In the genomic region with DNA sequence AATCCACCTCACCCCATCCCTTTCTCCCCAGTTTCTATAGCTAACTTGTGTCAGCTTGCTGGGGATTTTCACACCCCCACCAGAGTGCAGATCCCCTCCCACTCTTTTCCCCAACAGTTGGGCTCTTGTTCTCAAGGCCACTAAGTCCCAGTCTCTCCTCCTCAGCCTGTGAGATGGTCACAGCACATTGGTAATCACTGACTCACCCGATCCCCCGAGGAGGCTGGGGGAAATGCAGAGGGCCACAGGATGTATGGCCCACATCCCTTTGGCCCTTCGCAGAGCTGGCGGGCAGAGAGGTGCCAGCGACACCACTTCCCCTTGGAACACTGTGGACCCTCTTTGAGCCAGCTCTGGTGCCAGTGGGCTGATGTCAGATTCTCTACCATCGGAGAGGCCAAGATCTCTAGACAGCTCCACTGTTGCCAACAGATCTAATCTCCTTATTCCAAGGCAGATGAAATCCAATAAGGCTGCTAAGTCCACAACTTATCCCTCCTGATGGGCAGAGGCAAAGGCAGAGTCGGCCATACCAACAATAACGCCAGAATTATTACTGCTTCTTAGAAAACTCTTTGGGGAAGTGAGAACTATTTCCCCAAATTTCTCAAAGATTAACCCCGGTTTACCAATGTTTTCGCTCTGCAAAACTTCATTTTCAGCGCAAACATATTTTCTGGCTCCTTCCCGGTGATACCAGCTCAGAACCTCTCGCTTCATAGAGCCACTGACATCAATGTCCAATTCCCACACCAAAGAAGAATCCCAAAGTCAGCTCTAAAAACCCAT, we compare ENCODE assay signal across 8 cellular contexts. TPM values are rescaled to one million over a fixed set of nuclear protein-coding genes. Genes with fewer than 3 reads are reported as not detected.
DNase-seq lines count a peak whose midpoint lies in the region; ATAC-seq and TF ChIP-seq lines count a peak whose summit lies in the region.

No MANE protein-coding gene starts in this region.

- H3K27me3 Mint-ChIP-seq in CD4-positive, alpha-beta memory T cell, result peaks cover 1 to 2% of the 10 kb centered on the region in 2 donors
- H3K27me3 Mint-ChIP-seq in glutamatergic neuron (ENCODE audit: unreplicated experiment) (peaks cover 20% of the 10 kb centered on the region), osteocyte (ENCODE audit: unreplicated experiment) (peaks cover 14% of the 10 kb centered on the region)

- H3K4me1 Mint-ChIP-seq in CD4-positive, alpha-beta memory T cell, result peaks cover 34 to 57% (median 46%) of the 10 kb centered on the region in 4 donors
- H3K4me1 Mint-ChIP-seq in glutamatergic neuron (ENCODE audit: low read depth, unreplicated experiment) (peaks cover 19% of the 10 kb centered on the region), osteocyte (ENCODE audit: unreplicated experiment) (peaks cover 51% of the 10 kb centered on the region)

- H3K4me1 ChIP-seq in CD4-positive, alpha-beta memory T cell (ENCODE audit: insufficient read depth, low read length), result peaks cover 40% of the 10 kb centered on the region

- H3K4me3 ChIP-seq in CD4-positive, alpha-beta memory T cell (ENCODE audit: low read length in 2 of 2), result peak overlapping the region; percentile 66 to 71

- intact Hi-C loops in CD4-positive, alpha-beta memory T cell (cut with micrococcal nuclease), result loop anchor here (2.0 kb wide), 1 partner anchor 69 kb away; no protein-coding TSS in a partner anchor

- POLR2A ChIA-PET in CD4-positive, alpha-beta memory T cell (lab: Charles Lee; ENCODE audit: partially characterized antibody), result interaction anchor here (1.0 to 11.8 kb wide), 8 partner anchors 15 to 138 kb away, joined by 3 to 98 read pairs (median 15); a partner anchor contains a TSS

- in situ Hi-C loops in KBM-7 (cut with MboI; ENCODE audit: low pct_unique_long_range_greater_than_20kb, low sequenced_read_pairs), result loop anchor here (10.0 kb wide), 1 partner anchor 51 kb away; no protein-coding TSS in a partner anchor

- H3K27ac ChIP-seq in CD4-positive, alpha-beta memory T cell (ENCODE audit: low read depth, low read length), result peak overlapping the region; percentile 77

- ATAC-seq in HG03342 (IDR thresholded peaks at IDR 0.05; ENCODE audit: unreplicated experiment), result no peak

- H3K36me3 ChIP-seq in CD4-positive, alpha-beta memory T cell (ENCODE audit: insufficient read depth, low read length), result no peaks in the 10 kb centered on the region

- H3K27me3 ChIP-seq in CD4-positive, alpha-beta memory T cell (ENCODE audit: insufficient read depth, low read length), result no peaks in the 10 kb centered on the region

- H3K27ac Mint-ChIP-seq in CD4-positive, alpha-beta memory T cell, result peak overlapping the region in 6 of 7 donors; percentile 67 to 95 (median 90)
- H3K27ac Mint-ChIP-seq in glutamatergic neuron (ENCODE audit: unreplicated experiment), result peak overlapping the region; percentile 57
- peak overlapping the region; percentile 97 for H3K27ac Mint-ChIP-seq in osteocyte (ENCODE audit: unreplicated experiment)

- CTCF ChIA-PET in CD4-positive, alpha-beta memory T cell (lab: Charles Lee; ENCODE audit: partially characterized antibody), result interaction anchor here (0.6 to 18.0 kb wide), 16 partner anchors 15 to 347 kb away, joined by 3 to 543 read pairs (median 4); a partner anchor contains a TSS

- H3K9me3 Mint-ChIP-seq in CD4-positive, alpha-beta memory T cell, result peaks cover 0 to 3% (median 0%) of the 10 kb centered on the region in 8 donors
- peaks cover 11% of the 10 kb centered on the region for H3K9me3 Mint-ChIP-seq in glutamatergic neuron (ENCODE audit: unreplicated experiment)
- no peaks in the 10 kb centered on the region for H3K9me3 Mint-ChIP-seq in osteocyte (ENCODE audit: unreplicated experiment)

- H3K9me3 ChIP-seq in CD4-positive, alpha-beta memory T cell (ENCODE audit: control insufficient read depth in 1 of 2, low read length in 2 of 2), result no peaks in the 10 kb centered on the region

- TF ChIP-seq CTCF in glutamatergic neuron (IDR thresholded peaks at IDR 0.05; ENCODE audit: partially characterized antibody, unreplicated experiment) (no peak), osteocyte (IDR thresholded peaks at IDR 0.05) (no peak)

- peak overlapping the region; percentile 90 to 95 (median 93) for H3K4me3 Mint-ChIP-seq in CD4-positive, alpha-beta memory T cell
- H3K4me3 Mint-ChIP-seq in glutamatergic neuron (ENCODE audit: unreplicated experiment) (peak overlapping the region; percentile 90), osteocyte (ENCODE audit: unreplicated experiment) (peak overlapping the region; percentile 96)

- H3K36me3 Mint-ChIP-seq in CD4-positive, alpha-beta memory T cell, result peaks cover 0 to 3% of the 10 kb centered on the region in 2 donors
- H3K36me3 Mint-ChIP-seq in glutamatergic neuron (ENCODE audit: unreplicated experiment) (no peaks in the 10 kb centered on the region), osteocyte (ENCODE audit: unreplicated experiment) (no peaks in the 10 kb centered on the region)

- no peak for DNase-seq in CD4-positive, alpha-beta memory T cell
- DNase-seq in HK-2 (ENCODE audit: unreplicated experiment) (peak; percentile 77), glutamatergic neuron (no peak), osteocyte (ENCODE audit: extremely low spot score, unreplicated experiment) (no peak), NCI-H187 treated with DMSO at 0.1 percent for 48 hours (lab: John Stamatoyannopoulos, UW) (no peak), KBM-7 (no peak)
- peak; percentile 64 for DNase-seq in activated CD8-positive, alpha-beta memory T cell treated with anti-CD3 and anti-CD28 coated beads, Interleukin-2, amount 50 U/mL, for 48 hours

RNA-seq across cellular contexts. Expression of a gene that starts 1.5 kb away (rescaled TPM):
- 10 to 100 TPM; 27.9 to 28.1 TPM for total RNA-seq in CD4-positive, alpha-beta memory T cell
- 1 to 10 TPM; 3.9 to 6.1 TPM for polyA plus RNA-seq in CD4-positive, alpha-beta memory T cell
- total RNA-seq in glutamatergic neuron (ENCODE audit: unreplicated experiment) (13.7 TPM), osteocyte (37.4 and 37.7 TPM in 2 replicates)

RNA-seq across cellular contexts. Expression of a gene that starts 35.7 kb away (rescaled TPM):
- 100 to 1,000 TPM; 421 to 431 TPM for total RNA-seq in CD4-positive, alpha-beta memory T cell
- 1,000 to 10,000 TPM in 1 of 2 donors, 100 to 1,000 TPM in 1; 878 to 2,112 TPM for polyA plus RNA-seq in CD4-positive, alpha-beta memory T cell
- 278 TPM for total RNA-seq in glutamatergic neuron (ENCODE audit: unreplicated experiment)
- total RNA-seq in osteocyte, result 385 TPM in 2 replicates

Comparison
In these comparisons a context has a peak if more than half of its experiments do, and no peak if none do; other contexts are left out.
1. DNase-seq: peak in HK-2 (single experiment) and activated CD8-positive, alpha-beta memory T cell treated with anti-CD3 and anti-CD28 coated beads, Interleukin-2, amount 50 U/mL, for 48 hours (single experiment); none in CD4-positive, alpha-beta memory T cell (0 of 5), glutamatergic neuron (single experiment), osteocyte (single experiment), NCI-H187 treated with DMSO at 0.1 percent for 48 hours (single experiment) and KBM-7 (single experiment).
2. Peak in every context shown above with its lines, with median percentiles within 50 percentile points of each other: H3K27ac Mint-ChIP-seq and H3K4me3 Mint-ChIP-seq.